Comparison of ENCODE assay signal across 9 cellular contexts in genomic region chr9:41087157-41087770, GRCh38. TPM values are rescaled to one million over a fixed set of nuclear protein-coding genes. Genes with fewer than 3 reads are reported as not detected.
A peak's percentile ranks its signal among the peaks of the same experiment; 100 is the strongest.
DNase-seq lines count a peak whose midpoint lies in the region; ATAC-seq and TF ChIP-seq lines count a peak whose summit lies in the region.
"Not testable (repeated sequence)": the region's sequence is repeated elsewhere in the genome, so short reads cannot be mapped to it uniquely, and the experiment has no call there.
"Had no signal": no experiment of that assay in that cellular context is flagged by ENCODE, and none has a peak within 500 bp of the region (broad histone marks: within the 10 kb centered on the region; RNA-seq: fewer than 3 reads in every experiment).

No MANE protein-coding gene starts in this region.

- not testable (repeated sequence) for H3K36me3 ChIP-seq in adipocyte (ENCODE audit: control insufficient read depth, insufficient read depth, low read length, severe bottlenecking); esophagus muscularis mucosa

- intact Hi-C loops in esophagus muscularis mucosa (cut with DNase I); left cardiac atrium (cut with DNase I); sciatic nerve (cut with DNase I): not testable (repeated sequence)

- 37% methylated on average over 4 of the region's 5 CpGs for WGBS in esophagus muscularis mucosa

- H3K27me3 ChIP-seq in adipocyte (replicated peaks; ENCODE audit: control insufficient read depth, insufficient read depth, low read length) = not testable (repeated sequence)
- peaks cover 0 to 14% (median 0%) of the 10 kb centered on the region in 4 donors for H3K27me3 ChIP-seq in esophagus muscularis mucosa

- H3K9me3 ChIP-seq in adipocyte (ENCODE audit: control insufficient read depth, low read length); esophagus muscularis mucosa: not testable (repeated sequence)

- DNase-seq in Ammon's horn (ENCODE audit: low spot score) (peak; percentile 81), adipocyte (ENCODE audit: low read depth) (peak; percentile 26), esophagus muscularis mucosa (ENCODE audit: extremely low spot score) (peak; percentile 90), fibroblast of the aortic adventitia (ENCODE audit: low read depth) (peak; percentile 35), left cardiac atrium (peak; percentile 20), left kidney (ENCODE audit: low read depth, low spot score) (peak; percentile 1)
- DNase-seq in sciatic nerve (ENCODE audit: low spot score) = not testable (repeated sequence)

- TF ChIP-seq EP300 in esophagus muscularis mucosa (IDR thresholded peaks at IDR 0.05) = not testable (repeated sequence)

- not testable (repeated sequence) for H3K4me1 ChIP-seq in adipocyte (ENCODE audit: control insufficient read depth, insufficient read depth, low read length); esophagus muscularis mucosa

- not testable (repeated sequence) for H3K27ac ChIP-seq in esophagus muscularis mucosa (replicated peaks in 1 of 4)

- peak in 1 of 2 donors; percentile 54 for ATAC-seq in left cardiac atrium
- peak; percentile 92 for ATAC-seq in sciatic nerve

- not testable (repeated sequence) for H3K9ac ChIP-seq in adipocyte (ENCODE audit: low read length)

- not testable (repeated sequence) for TF ChIP-seq CTCF in esophagus muscularis mucosa (IDR thresholded peaks at IDR 0.05); fibroblast of the aortic adventitia (IDR thresholded peaks at IDR 0.05; ENCODE audit: insufficient read depth, low read length)

- not testable (repeated sequence) for TF ChIP-seq POLR2A in esophagus muscularis mucosa (IDR thresholded peaks at IDR 0.05; ENCODE audit: low read depth)

- H3K4me3 ChIP-seq in adipocyte (ENCODE audit: low read length) = peak overlapping the region; percentile 46
- H3K4me3 ChIP-seq in esophagus muscularis mucosa; fibroblast of the aortic adventitia (ENCODE audit: low read depth, low read length): not testable (repeated sequence)

RNA-seq across cellular contexts. Expression of gene FOXD4L6, which starts 41.2 kb away (rescaled TPM):
- total RNA-seq in esophagus muscularis mucosa = under 1 TPM in 1 of 4 donors, not detected in 3; 0.33 TPM
- not detected in 2 replicates for total RNA-seq in fibroblast of the aortic adventitia (ENCODE audit: low replicate concordance)
- total RNA-seq in left cardiac atrium = under 1 TPM in 1 of 2 donors, not detected in 1; 0.15 TPM
- not detected for total RNA-seq in sciatic nerve
- total RNA-seq: A172, HT1080 had no signal
